ENCODE assay signal across 1 cellular context in the genomic region with DNA sequence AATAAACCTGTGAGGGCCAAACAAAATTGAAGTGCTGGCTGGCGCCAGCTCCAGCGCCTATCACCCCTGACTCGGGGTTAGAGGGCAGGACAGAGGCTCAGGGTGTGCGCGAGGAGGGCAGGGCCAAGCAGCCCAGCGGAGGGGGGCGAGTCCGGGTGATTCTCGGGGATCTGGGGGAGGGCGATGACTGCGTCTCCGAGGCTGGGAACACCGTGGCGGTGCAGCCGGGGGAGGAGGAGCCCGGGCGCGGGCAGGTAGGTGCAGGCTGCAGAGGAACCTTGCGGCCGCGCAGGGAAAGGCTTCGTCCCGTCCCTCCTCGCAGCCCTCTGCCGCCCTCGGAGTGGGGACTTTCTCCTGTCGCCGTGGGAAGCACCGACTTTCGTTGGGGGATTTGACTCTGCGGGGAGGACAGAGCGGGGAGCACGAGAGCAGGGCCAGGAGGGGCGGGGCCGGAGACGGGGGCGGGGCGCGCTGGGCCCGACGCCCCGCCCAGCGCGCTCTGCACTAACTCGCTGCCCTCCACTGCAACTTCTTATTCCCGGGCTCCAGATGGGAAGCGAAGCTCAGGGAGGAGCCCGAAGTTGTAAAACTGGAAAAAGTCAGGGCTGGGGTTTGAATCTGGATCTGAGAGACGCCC.
TF ChIP-seq lines count a peak whose summit lies in the region.

No MANE protein-coding gene starts in this region.

TF ChIP-seq in GM12878, 131 proteins besides CTCF, POLR2A, EP300 and RAD21 (continues in another document):
- TF ChIP-seq, protein P1, sequence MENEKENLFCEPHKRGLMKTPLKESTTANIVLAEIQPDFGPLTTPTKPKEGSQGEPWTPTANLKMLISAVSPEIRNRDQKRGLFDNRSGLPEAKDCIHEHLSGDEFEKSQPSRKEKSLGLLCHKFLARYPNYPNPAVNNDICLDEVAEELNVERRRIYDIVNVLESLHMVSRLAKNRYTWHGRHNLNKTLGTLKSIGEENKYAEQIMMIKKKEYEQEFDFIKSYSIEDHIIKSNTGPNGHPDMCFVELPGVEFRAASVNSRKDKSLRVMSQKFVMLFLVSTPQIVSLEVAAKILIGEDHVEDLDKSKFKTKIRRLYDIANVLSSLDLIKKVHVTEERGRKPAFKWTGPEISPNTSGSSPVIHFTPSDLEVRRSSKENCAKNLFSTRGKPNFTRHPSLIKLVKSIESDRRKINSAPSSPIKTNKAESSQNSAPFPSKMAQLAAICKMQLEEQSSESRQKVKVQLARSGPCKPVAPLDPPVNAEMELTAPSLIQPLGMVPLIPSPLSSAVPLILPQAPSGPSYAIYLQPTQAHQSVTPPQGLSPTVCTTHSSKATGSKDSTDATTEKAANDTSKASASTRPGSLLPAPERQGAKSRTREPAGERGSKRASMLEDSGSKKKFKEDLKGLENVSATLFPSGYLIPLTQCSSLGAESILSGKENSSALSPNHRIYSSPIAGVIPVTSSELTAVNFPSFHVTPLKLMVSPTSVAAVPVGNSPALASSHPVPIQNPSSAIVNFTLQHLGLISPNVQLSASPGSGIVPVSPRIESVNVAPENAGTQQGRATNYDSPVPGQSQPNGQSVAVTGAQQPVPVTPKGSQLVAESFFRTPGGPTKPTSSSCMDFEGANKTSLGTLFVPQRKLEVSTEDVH (IDR thresholded peaks at IDR 0.05; ENCODE audit: low read depth, partially characterized antibody): no peak
- TF ChIP-seq RAD51 (IDR thresholded peaks at IDR 0.05): no peak
- TF ChIP-seq POU2F2 (IDR thresholded peaks at IDR 0.05; ENCODE audit: borderline replicate concordance, low read depth, low read length): peak; percentile 55; the same call in 1 of the 3 replicates
- peak; percentile 66 for TF ChIP-seq GATAD2B (conservative IDR thresholded peaks at IDR 0.05; ENCODE audit: low read depth)
- TF ChIP-seq SPI1 (IDR thresholded peaks at IDR 0.05; ENCODE audit: borderline replicate concordance, insufficient read depth, low read depth, low read length): no peak
- TF ChIP-seq RELA (IDR thresholded peaks at IDR 0.05; ENCODE audit: borderline replicate concordance, partially characterized antibody): peak; percentile 96
- TF ChIP-seq, protein P2, sequence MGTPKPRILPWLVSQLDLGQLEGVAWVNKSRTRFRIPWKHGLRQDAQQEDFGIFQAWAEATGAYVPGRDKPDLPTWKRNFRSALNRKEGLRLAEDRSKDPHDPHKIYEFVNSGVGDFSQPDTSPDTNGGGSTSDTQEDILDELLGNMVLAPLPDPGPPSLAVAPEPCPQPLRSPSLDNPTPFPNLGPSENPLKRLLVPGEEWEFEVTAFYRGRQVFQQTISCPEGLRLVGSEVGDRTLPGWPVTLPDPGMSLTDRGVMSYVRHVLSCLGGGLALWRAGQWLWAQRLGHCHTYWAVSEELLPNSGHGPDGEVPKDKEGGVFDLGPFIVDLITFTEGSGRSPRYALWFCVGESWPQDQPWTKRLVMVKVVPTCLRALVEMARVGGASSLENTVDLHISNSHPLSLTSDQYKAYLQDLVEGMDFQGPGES (IDR thresholded peaks at IDR 0.05): no peak
- TF ChIP-seq FOXK2 (IDR thresholded peaks at IDR 0.05): no peak
- TF ChIP-seq SMAD5 (IDR thresholded peaks at IDR 0.05; ENCODE audit: low read depth): no peak
- TF ChIP-seq, protein P3, sequence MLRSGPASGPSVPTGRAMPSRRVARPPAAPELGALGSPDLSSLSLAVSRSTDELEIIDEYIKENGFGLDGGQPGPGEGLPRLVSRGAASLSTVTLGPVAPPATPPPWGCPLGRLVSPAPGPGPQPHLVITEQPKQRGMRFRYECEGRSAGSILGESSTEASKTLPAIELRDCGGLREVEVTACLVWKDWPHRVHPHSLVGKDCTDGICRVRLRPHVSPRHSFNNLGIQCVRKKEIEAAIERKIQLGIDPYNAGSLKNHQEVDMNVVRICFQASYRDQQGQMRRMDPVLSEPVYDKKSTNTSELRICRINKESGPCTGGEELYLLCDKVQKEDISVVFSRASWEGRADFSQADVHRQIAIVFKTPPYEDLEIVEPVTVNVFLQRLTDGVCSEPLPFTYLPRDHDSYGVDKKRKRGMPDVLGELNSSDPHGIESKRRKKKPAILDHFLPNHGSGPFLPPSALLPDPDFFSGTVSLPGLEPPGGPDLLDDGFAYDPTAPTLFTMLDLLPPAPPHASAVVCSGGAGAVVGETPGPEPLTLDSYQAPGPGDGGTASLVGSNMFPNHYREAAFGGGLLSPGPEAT (IDR thresholded peaks at IDR 0.05; ENCODE audit: low read depth): peak; percentile 73
- TF ChIP-seq NFXL1 (IDR thresholded peaks at IDR 0.05; ENCODE audit: borderline replicate concordance): peak; percentile 99
- TF ChIP-seq, protein P4, sequence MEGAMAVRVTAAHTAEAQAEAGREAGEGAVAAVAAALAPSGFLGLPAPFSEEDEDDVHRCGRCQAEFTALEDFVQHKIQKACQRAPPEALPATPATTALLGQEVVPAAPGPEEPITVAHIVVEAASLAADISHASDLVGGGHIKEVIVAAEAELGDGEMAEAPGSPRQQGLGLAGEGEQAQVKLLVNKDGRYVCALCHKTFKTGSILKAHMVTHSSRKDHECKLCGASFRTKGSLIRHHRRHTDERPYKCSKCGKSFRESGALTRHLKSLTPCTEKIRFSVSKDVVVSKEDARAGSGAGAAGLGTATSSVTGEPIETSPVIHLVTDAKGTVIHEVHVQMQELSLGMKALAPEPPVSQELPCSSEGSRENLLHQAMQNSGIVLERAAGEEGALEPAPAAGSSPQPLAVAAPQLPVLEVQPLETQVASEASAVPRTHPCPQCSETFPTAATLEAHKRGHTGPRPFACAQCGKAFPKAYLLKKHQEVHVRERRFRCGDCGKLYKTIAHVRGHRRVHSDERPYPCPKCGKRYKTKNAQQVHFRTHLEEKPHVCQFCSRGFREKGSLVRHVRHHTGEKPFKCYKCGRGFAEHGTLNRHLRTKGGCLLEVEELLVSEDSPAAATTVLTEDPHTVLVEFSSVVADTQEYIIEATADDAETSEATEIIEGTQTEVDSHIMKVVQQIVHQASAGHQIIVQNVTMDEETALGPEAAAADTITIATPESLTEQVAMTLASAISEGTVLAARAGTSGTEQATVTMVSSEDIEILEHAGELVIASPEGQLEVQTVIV (IDR thresholded peaks at IDR 0.05; ENCODE audit: borderline replicate concordance, partially characterized antibody): no peak
- no peak for TF ChIP-seq SRF (IDR thresholded peaks at IDR 0.05; ENCODE audit: low read depth in 2 of 2, low read length in 2 of 2)
- TF ChIP-seq EED (IDR thresholded peaks at IDR 0.05; ENCODE audit: low read depth): peak; percentile 78; the same call in 1 of the 2 replicates
- TF ChIP-seq, protein P5, sequence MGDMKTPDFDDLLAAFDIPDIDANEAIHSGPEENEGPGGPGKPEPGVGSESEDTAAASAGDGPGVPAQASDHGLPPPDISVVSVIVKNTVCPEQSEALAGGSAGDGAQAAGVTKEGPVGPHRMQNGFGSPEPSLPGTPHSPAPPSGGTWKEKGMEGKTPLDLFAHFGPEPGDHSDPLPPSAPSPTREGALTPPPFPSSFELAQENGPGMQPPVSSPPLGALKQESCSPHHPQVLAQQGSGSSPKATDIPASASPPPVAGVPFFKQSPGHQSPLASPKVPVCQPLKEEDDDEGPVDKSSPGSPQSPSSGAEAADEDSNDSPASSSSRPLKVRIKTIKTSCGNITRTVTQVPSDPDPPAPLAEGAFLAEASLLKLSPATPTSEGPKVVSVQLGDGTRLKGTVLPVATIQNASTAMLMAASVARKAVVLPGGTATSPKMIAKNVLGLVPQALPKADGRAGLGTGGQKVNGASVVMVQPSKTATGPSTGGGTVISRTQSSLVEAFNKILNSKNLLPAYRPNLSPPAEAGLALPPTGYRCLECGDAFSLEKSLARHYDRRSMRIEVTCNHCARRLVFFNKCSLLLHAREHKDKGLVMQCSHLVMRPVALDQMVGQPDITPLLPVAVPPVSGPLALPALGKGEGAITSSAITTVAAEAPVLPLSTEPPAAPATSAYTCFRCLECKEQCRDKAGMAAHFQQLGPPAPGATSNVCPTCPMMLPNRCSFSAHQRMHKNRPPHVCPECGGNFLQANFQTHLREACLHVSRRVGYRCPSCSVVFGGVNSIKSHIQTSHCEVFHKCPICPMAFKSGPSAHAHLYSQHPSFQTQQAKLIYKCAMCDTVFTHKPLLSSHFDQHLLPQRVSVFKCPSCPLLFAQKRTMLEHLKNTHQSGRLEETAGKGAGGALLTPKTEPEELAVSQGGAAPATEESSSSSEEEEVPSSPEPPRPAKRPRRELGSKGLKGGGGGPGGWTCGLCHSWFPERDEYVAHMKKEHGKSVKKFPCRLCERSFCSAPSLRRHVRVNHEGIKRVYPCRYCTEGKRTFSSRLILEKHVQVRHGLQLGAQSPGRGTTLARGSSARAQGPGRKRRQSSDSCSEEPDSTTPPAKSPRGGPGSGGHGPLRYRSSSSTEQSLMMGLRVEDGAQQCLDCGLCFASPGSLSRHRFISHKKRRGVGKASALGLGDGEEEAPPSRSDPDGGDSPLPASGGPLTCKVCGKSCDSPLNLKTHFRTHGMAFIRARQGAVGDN (IDR thresholded peaks at IDR 0.05): peak; percentile 43; the same call in 1 of the 2 replicates
- TF ChIP-seq IRF5 (IDR thresholded peaks at IDR 0.05; ENCODE audit: borderline replicate concordance): no peak
- TF ChIP-seq CREM (IDR thresholded peaks at IDR 0.05; ENCODE audit: low read depth): 0 out of 2 replicates have a peak, but pooled peaks have one; percentile 31
- TF ChIP-seq SIN3A (IDR thresholded peaks at IDR 0.05; ENCODE audit: low read depth, low read length): no peak
- TF ChIP-seq CBX3 (IDR thresholded peaks at IDR 0.05; ENCODE audit: borderline replicate concordance, low read depth): no peak
- TF ChIP-seq MEF2B (IDR thresholded peaks at IDR 0.05; ENCODE audit: partially characterized antibody, poor library complexity, severe bottlenecking): peak; percentile 36
- TF ChIP-seq RCOR1 (conservative IDR thresholded peaks at IDR 0.05; ENCODE audit: low read depth, low read length): no peak
- no peak for TF ChIP-seq NFIC (IDR thresholded peaks at IDR 0.05; ENCODE audit: low read depth, low read length)
- TF ChIP-seq ATF3 (IDR thresholded peaks at IDR 0.05; ENCODE audit: borderline replicate concordance, extremely low read depth, low read depth, low read length): no peak
- TF ChIP-seq NBN (IDR thresholded peaks at IDR 0.05): peak; percentile 85
- TF ChIP-seq, protein P6, sequence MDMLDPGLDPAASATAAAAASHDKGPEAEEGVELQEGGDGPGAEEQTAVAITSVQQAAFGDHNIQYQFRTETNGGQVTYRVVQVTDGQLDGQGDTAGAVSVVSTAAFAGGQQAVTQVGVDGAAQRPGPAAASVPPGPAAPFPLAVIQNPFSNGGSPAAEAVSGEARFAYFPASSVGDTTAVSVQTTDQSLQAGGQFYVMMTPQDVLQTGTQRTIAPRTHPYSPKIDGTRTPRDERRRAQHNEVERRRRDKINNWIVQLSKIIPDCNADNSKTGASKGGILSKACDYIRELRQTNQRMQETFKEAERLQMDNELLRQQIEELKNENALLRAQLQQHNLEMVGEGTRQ (IDR thresholded peaks at IDR 0.05; ENCODE audit: borderline replicate concordance, low read depth, low read length): no peak
- no peak for TF ChIP-seq ZBED1 (IDR thresholded peaks at IDR 0.05; ENCODE audit: borderline replicate concordance)
- TF ChIP-seq BCLAF1 (IDR thresholded peaks at IDR 0.05): no peak
- peak; percentile 80 for TF ChIP-seq HDGF (IDR thresholded peaks at IDR 0.05)
- no peak for TF ChIP-seq ESRRA (IDR thresholded peaks at IDR 0.05; ENCODE audit: low read length)
- TF ChIP-seq NR2F1 (conservative IDR thresholded peaks at IDR 0.05): peak; percentile 88
- peak; percentile 87 for TF ChIP-seq IKZF1 (conservative IDR thresholded peaks at IDR 0.05)
- no peak for TF ChIP-seq STAT1 (conservative IDR thresholded peaks at IDR 0.05)
- 0 out of 2 replicates have a peak, but pooled peaks have one; percentile 74 for TF ChIP-seq DPF2 (IDR thresholded peaks at IDR 0.05)
- TF ChIP-seq RBBP5 (conservative IDR thresholded peaks at IDR 0.05): no peak
